In the genomic region with DNA sequence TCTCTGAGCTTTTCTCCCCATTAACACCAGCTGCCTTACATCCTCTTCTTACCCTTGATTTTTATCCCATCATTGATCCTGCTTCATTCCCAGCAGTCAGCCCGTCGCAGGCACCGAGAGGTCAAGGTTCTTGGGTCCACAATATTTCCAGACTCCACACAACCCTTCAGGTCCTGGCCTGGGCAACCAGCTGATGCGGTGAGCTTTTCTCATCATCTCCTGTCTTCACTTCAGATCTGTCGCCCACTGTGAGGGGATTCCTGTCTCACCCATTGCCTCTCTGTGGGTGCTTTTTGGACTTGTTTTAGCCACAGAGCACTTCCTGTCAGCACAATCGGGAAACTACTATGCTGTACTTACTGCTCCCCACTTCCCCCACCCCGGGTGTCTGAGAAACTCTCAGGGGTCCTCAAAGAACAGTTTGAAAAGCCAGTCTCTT, we compare ENCODE assay signal across 10 cellular contexts. TPM values are rescaled to one million over a fixed set of nuclear protein-coding genes. Genes with fewer than 3 reads are reported as not detected.
DNase-seq lines count a peak whose midpoint lies in the region; ATAC-seq and TF ChIP-seq lines count a peak whose summit lies in the region.
"Had no signal": no experiment of that assay in that cellular context is flagged by ENCODE, and none has a peak within 500 bp of the region (broad histone marks: within the 10 kb centered on the region; RNA-seq: fewer than 3 reads in every experiment).

No MANE protein-coding gene starts in this region.

- CTCF ChIA-PET in Calu3 (lab: Charles Lee): no interaction called here

- no peaks in the 10 kb centered on the region for H3K27me3 Mint-ChIP-seq in activated T-helper 17 cell treated with anti-CD3 and anti-CD28 coated beads, Interleukin-2, amount 50 U/mL, for 72 hours
- peaks cover 28% of the 10 kb centered on the region for H3K27me3 Mint-ChIP-seq in HFFc6 (ENCODE audit: insufficient read depth)
- peaks cover 40% of the 10 kb centered on the region for H3K27me3 Mint-ChIP-seq in Calu3 (ENCODE audit: unreplicated experiment)

- H3K27ac Mint-ChIP-seq in activated T-helper 17 cell treated with anti-CD3 and anti-CD28 coated beads, Interleukin-2, amount 50 U/mL, for 72 hours: peak overlapping the region; percentile 63
- H3K27ac Mint-ChIP-seq in HFFc6 (no peak overlapping the region), Calu3 (ENCODE audit: unreplicated experiment) (no peak overlapping the region)

- intact Hi-C loops in Calu3 (cut with micrococcal nuclease; ENCODE audit: unreplicated experiment): loop anchor here (5.0 kb wide), 1 partner anchor 79 kb away; no protein-coding TSS in a partner anchor

- peak; percentile 58 for DNase-seq in stimulated activated CD4-positive, alpha-beta T cell treated with anti-CD3 and anti-CD28 coated beads, Interleukin-15, amount 100 ng/mL, for 24 hours
- DNase-seq in stimulated activated CD4-positive, alpha-beta T cell treated with anti-CD3 and anti-CD28 coated beads, Interleukin-4, amount 100 ng/mL, for 1 hour: no peak
- peak; percentile 68 for DNase-seq in stimulated activated naive CD8-positive, alpha-beta T cell treated with anti-CD3 and anti-CD28 coated beads, Interleukin-15, Interleukin-2, amounts not matched to agents 100 U/mL and 50 U/mL, for 24 hours
- no peak for DNase-seq in HFFc6
- DNase-seq in Calu3: no peak
- DNase-seq: NCI-H2029 had no signal

- H3K4me3 Mint-ChIP-seq in activated T-helper 17 cell treated with anti-CD3 and anti-CD28 coated beads, Interleukin-2, amount 50 U/mL, for 72 hours: peak overlapping the region; percentile 70
- no peak overlapping the region for H3K4me3 Mint-ChIP-seq in HFFc6
- no peak overlapping the region for H3K4me3 Mint-ChIP-seq in Calu3 (ENCODE audit: low read depth, unreplicated experiment)

- ATAC-seq in HG03066 (IDR thresholded peaks at IDR 0.05; ENCODE audit: low read depth, unreplicated experiment) (peak; percentile 51), GM21786 (IDR thresholded peaks at IDR 0.05; ENCODE audit: unreplicated experiment) (no peak)
- ATAC-seq in activated T-helper 17 cell treated with anti-CD3 and anti-CD28 coated beads, Interleukin-2, amount 50 U/mL, for 72 hours (replicated peaks): peak; percentile 65
- peak; percentile 72 for ATAC-seq in stimulated activated naive CD8-positive, alpha-beta T cell treated with anti-CD3 and anti-CD28 coated beads, Interleukin-15, Interleukin-2, amounts not matched to agents 100 U/mL and 50 U/mL, for 24 hours

- H3K4me1 Mint-ChIP-seq in activated T-helper 17 cell treated with anti-CD3 and anti-CD28 coated beads, Interleukin-2, amount 50 U/mL, for 72 hours: peaks cover 36% of the 10 kb centered on the region
- H3K4me1 Mint-ChIP-seq in HFFc6 (ENCODE audit: low read depth) (no peaks in the 10 kb centered on the region), Calu3 (ENCODE audit: low read depth, unreplicated experiment) (no peaks in the 10 kb centered on the region)

- no TSS peak for BruUV-seq in Calu3 (replicated peaks; lab: Mats Ljungman, UMichigan)

- no peaks in the 10 kb centered on the region for H3K36me3 Mint-ChIP-seq in activated T-helper 17 cell treated with anti-CD3 and anti-CD28 coated beads, Interleukin-2, amount 50 U/mL, for 72 hours (ENCODE audit: low read depth)
- H3K36me3 Mint-ChIP-seq in HFFc6 (ENCODE audit: low read depth): no peaks in the 10 kb centered on the region
- no peaks in the 10 kb centered on the region for H3K36me3 Mint-ChIP-seq in Calu3 (ENCODE audit: insufficient read depth, unreplicated experiment)

- no peaks in the 10 kb centered on the region for H3K9me3 Mint-ChIP-seq in activated T-helper 17 cell treated with anti-CD3 and anti-CD28 coated beads, Interleukin-2, amount 50 U/mL, for 72 hours
- H3K9me3 Mint-ChIP-seq in HFFc6 (no peaks in the 10 kb centered on the region), Calu3 (ENCODE audit: low read depth, unreplicated experiment) (no peaks in the 10 kb centered on the region)

- TF ChIP-seq CTCF in HFFc6 (IDR thresholded peaks at IDR 0.05) (no peak), Calu3 (IDR thresholded peaks at IDR 0.05; ENCODE audit: unreplicated experiment) (no peak)

RNA-seq across cellular contexts. Expression of gene PVRIG, which starts 8.4 kb away (rescaled TPM):
- 10 to 100 TPM; 16.1 to 28.5 TPM for total RNA-seq in activated T-helper 17 cell treated with anti-CD3 and anti-CD28 coated beads, Interleukin-2, amount 50 U/mL, for 72 hours
- under 1 TPM in 4 of 6 experiments, not detected in 2; 0.51 to 0.87 (median 0.61) TPM for total RNA-seq in HFFc6 (2021; fragmentation: NEBNext Ultra II Directional; extraction: Animal tissue kit (Norgen Biotek cat#: 25700))
- total RNA-seq in Calu3 (2022): not detected in 2 replicates
- total RNA-seq: progenitor cell of endocrine pancreas had no signal

RNA-seq across cellular contexts. Expression of gene STAG3, which starts 33.6 kb away (rescaled TPM):
- 10 to 100 TPM in 1 of 2 donors, 1 to 10 TPM in 1; 7.8 to 22.1 TPM for total RNA-seq in activated T-helper 17 cell treated with anti-CD3 and anti-CD28 coated beads, Interleukin-2, amount 50 U/mL, for 72 hours
- total RNA-seq in HFFc6 (2021; fragmentation: NEBNext Ultra II Directional; extraction: Animal tissue kit (Norgen Biotek cat#: 25700)): under 1 TPM; 0.24 to 0.91 (median 0.43) TPM
- 0.66 and 1.2 TPM in 2 replicates for total RNA-seq in Calu3 (2022)

RNA-seq across cellular contexts. Expression of gene GPC2, which starts 34.2 kb away (rescaled TPM):
- total RNA-seq in activated T-helper 17 cell treated with anti-CD3 and anti-CD28 coated beads, Interleukin-2, amount 50 U/mL, for 72 hours: 1 to 10 TPM; 2.8 to 4.9 TPM
- 1 to 10 TPM in 3 of 6 experiments, under 1 TPM in 3; 0.57 to 1.4 (median 0.86) TPM for total RNA-seq in HFFc6 (2021; fragmentation: NEBNext Ultra II Directional; extraction: Animal tissue kit (Norgen Biotek cat#: 25700))
- 3.2 and 3.6 TPM in 2 replicates for total RNA-seq in Calu3 (2022)

RNA-seq across cellular contexts. Expression of gene GAL3ST4, which starts 42.9 kb away (rescaled TPM):
- 1 to 10 TPM; 1.1 to 3.9 TPM for total RNA-seq in activated T-helper 17 cell treated with anti-CD3 and anti-CD28 coated beads, Interleukin-2, amount 50 U/mL, for 72 hours
- 1 to 10 TPM; 5.1 to 8.6 (median 7.1) TPM for total RNA-seq in HFFc6 (2021; fragmentation: NEBNext Ultra II Directional; extraction: Animal tissue kit (Norgen Biotek cat#: 25700))
- total RNA-seq in Calu3 (2022): 0.14 TPM in 1 of 2 replicates, not detected in the other

RNA-seq across cellular contexts. Expression of gene TRAPPC14, which starts 52.8 kb away (rescaled TPM):
- 10 to 100 TPM; 15.4 to 22.1 TPM for total RNA-seq in activated T-helper 17 cell treated with anti-CD3 and anti-CD28 coated beads, Interleukin-2, amount 50 U/mL, for 72 hours
- 10 to 100 TPM; 19.1 to 23.4 (median 21.7) TPM for total RNA-seq in HFFc6 (2021; fragmentation: NEBNext Ultra II Directional; extraction: Animal tissue kit (Norgen Biotek cat#: 25700))
- 17.4 and 17.5 TPM in 2 replicates for total RNA-seq in Calu3 (2022)

Comparison
In these comparisons a context has a peak if more than half of its experiments do, and no peak if none do; other contexts are left out.
1. DNase-seq: peak in stimulated activated CD4-positive, alpha-beta T cell treated with anti-CD3 and anti-CD28 coated beads, Interleukin-15, amount 100 ng/mL, for 24 hours (single experiment) and stimulated activated naive CD8-positive, alpha-beta T cell treated with anti-CD3 and anti-CD28 coated beads, Interleukin-15, Interleukin-2, amounts not matched to agents 100 U/mL and 50 U/mL, for 24 hours (single experiment); none in stimulated activated CD4-positive, alpha-beta T cell treated with anti-CD3 and anti-CD28 coated beads, Interleukin-4, amount 100 ng/mL, for 1 hour (single experiment), HFFc6 (single experiment) and Calu3 (single experiment).
2. RNA of gene PVRIG, which starts 8.4 kb away (total RNA-seq): 16.1 to 28.5 TPM in activated T-helper 17 cell treated with anti-CD3 and anti-CD28 coated beads, Interleukin-2, amount 50 U/mL, for 72 hours; 0.51 to 0.87 TPM in HFFc6 and not detected in Calu3; every median in the first group is over 4 times any median in the second.